Comparison of ENCODE assay signal across 9 cellular contexts in genomic region chr13:27131202-27131623, GRCh38. TPM values are rescaled to one million over a fixed set of nuclear protein-coding genes. Genes with fewer than 3 reads are reported as not detected.
DNase-seq lines count a peak whose midpoint lies in the region; ATAC-seq and TF ChIP-seq lines count a peak whose summit lies in the region.
"Had no signal": no experiment of that assay in that cellular context is flagged by ENCODE, and none has a peak within 500 bp of the region (broad histone marks: within the 10 kb centered on the region; RNA-seq: fewer than 3 reads in every experiment).

No MANE protein-coding gene starts in this region.

- ATAC-seq in GM18517 (IDR thresholded peaks at IDR 0.05; ENCODE audit: unreplicated experiment) (peak; percentile 87), HG02852 (IDR thresholded peaks at IDR 0.05; ENCODE audit: unreplicated experiment) (peak; percentile 82), RWPE2 (ENCODE audit: low read depth) (peak; percentile 92)
- ATAC-seq in activated naive CD8-positive, alpha-beta T cell treated with anti-CD3 and anti-CD28 coated beads, Interleukin-2, amount 50 U/mL, for 24 hours, result peak; percentile 93
- ATAC-seq in naive thymus-derived CD4-positive, alpha-beta T cell, result peak; percentile 90

- no peak for TF ChIP-seq EP300 in tibial nerve (IDR thresholded peaks at IDR 0.05)

- POLR2A ChIA-PET in naive thymus-derived CD4-positive, alpha-beta T cell (lab: Charles Lee), result no interaction called here

- H3K27ac Mint-ChIP-seq in activated naive CD8-positive, alpha-beta T cell treated with anti-CD3 and anti-CD28 coated beads, Interleukin-2, amount 50 U/mL, for 24 hours, result peak overlapping the region; percentile 82
- H3K27ac Mint-ChIP-seq in naive thymus-derived CD4-positive, alpha-beta T cell, result peak overlapping the region in 5 of 9 donors; percentile 60 to 87 (median 76)

- H3K27me3 ChIP-seq in RWPE2 (ENCODE audit: insufficient read depth, poor library complexity, severe bottlenecking) (no peaks in the 10 kb centered on the region), tibial nerve (no peaks in the 10 kb centered on the region)
- no peaks in the 10 kb centered on the region for H3K27me3 ChIP-seq in naive thymus-derived CD4-positive, alpha-beta T cell (ENCODE audit: control insufficient read depth in 2 of 2, insufficient read depth in 2 of 2, low read length in 2 of 2)

- H3K36me3 ChIP-seq in RWPE2 (ENCODE audit: low read depth), result no peaks in the 10 kb centered on the region
- no peaks in the 10 kb centered on the region for H3K36me3 ChIP-seq in naive thymus-derived CD4-positive, alpha-beta T cell (ENCODE audit: control insufficient read depth in 2 of 3, insufficient read depth in 3 of 3, low read length in 3 of 3)
- peaks cover 0 to 3% (median 0%) of the 10 kb centered on the region in 3 donors for H3K36me3 ChIP-seq in tibial nerve

- CTCF ChIA-PET in naive thymus-derived CD4-positive, alpha-beta T cell (lab: Charles Lee), result no interaction called here

- H3K27me3 Mint-ChIP-seq in activated naive CD8-positive, alpha-beta T cell treated with anti-CD3 and anti-CD28 coated beads, Interleukin-2, amount 50 U/mL, for 24 hours, result no peaks in the 10 kb centered on the region
- H3K27me3 Mint-ChIP-seq in naive thymus-derived CD4-positive, alpha-beta T cell, result no peaks in the 10 kb centered on the region

- H3K4me1 ChIP-seq in RWPE2 (ENCODE audit: insufficient read depth, poor library complexity, severe bottlenecking) (peaks cover 14% of the 10 kb centered on the region), tibial nerve (peaks cover 0 to 54% (median 10%) of the 10 kb centered on the region in 4 donors)
- peaks cover 0 to 14% of the 10 kb centered on the region in 2 donors for H3K4me1 ChIP-seq in naive thymus-derived CD4-positive, alpha-beta T cell (ENCODE audit: control insufficient read depth in 2 of 2, insufficient read depth in 2 of 2, low read length in 2 of 2)

- TF ChIP-seq POLR2A in tibial nerve (IDR thresholded peaks at IDR 0.05), result no peak

- DNase-seq in RWPE2 (ENCODE audit: low spot score), result no peak
- DNase-seq in activated naive CD8-positive, alpha-beta T cell treated with anti-CD3 and anti-CD28 coated beads, Interleukin-2, amount 50 U/mL, for 24 hours, result peak; percentile 67
- peak in 3 of 9 donors; percentile 13 to 71 (median 46) for DNase-seq in naive thymus-derived CD4-positive, alpha-beta T cell
- DNase-seq in KG1 (lab: John Stamatoyannopoulos, UW), result no peak
- no peak for DNase-seq in tibial nerve (ENCODE audit: low spot score in 2 of 2)
- DNase-seq in dedifferentiated amniotic fluid mesenchymal stem cell (ENCODE audit: extremely low spot score), result no peak

- H3K4me1 Mint-ChIP-seq in activated naive CD8-positive, alpha-beta T cell treated with anti-CD3 and anti-CD28 coated beads, Interleukin-2, amount 50 U/mL, for 24 hours, result peaks cover 92% of the 10 kb centered on the region
- H3K4me1 Mint-ChIP-seq in naive thymus-derived CD4-positive, alpha-beta T cell, result peaks cover 46 to 89% (median 81%) of the 10 kb centered on the region in 7 donors

- 79 to 86% methylated on average over 4 of the region's 4 CpGs for WGBS in tibial nerve, 2 donors

- H3K9me3 Mint-ChIP-seq in activated naive CD8-positive, alpha-beta T cell treated with anti-CD3 and anti-CD28 coated beads, Interleukin-2, amount 50 U/mL, for 24 hours, result peaks cover 8% of the 10 kb centered on the region
- H3K9me3 Mint-ChIP-seq in naive thymus-derived CD4-positive, alpha-beta T cell, result peaks cover 0 to 19% (median 5%) of the 10 kb centered on the region in 11 donors

- TF ChIP-seq CTCF in RWPE2 (IDR thresholded peaks at IDR 0.05; ENCODE audit: poor library complexity, severe bottlenecking), result no peak
- no peak for TF ChIP-seq CTCF in tibial nerve (IDR thresholded peaks at IDR 0.05)

- H3K36me3 Mint-ChIP-seq in activated naive CD8-positive, alpha-beta T cell treated with anti-CD3 and anti-CD28 coated beads, Interleukin-2, amount 50 U/mL, for 24 hours (ENCODE audit: low read depth), result peaks cover 20% of the 10 kb centered on the region
- H3K36me3 Mint-ChIP-seq in naive thymus-derived CD4-positive, alpha-beta T cell, result peaks cover 13 to 42% (median 36%) of the 10 kb centered on the region in 5 donors

- H3K27ac ChIP-seq in RWPE2 (ENCODE audit: poor library complexity, severe bottlenecking), result peak overlapping the region; percentile 39
- H3K27ac ChIP-seq in naive thymus-derived CD4-positive, alpha-beta T cell (ENCODE audit: low read depth, low read length), result no peak overlapping the region
- H3K27ac ChIP-seq in tibial nerve, result peak overlapping the region in 1 of 4 donors; percentile 16

- H3K9me3 ChIP-seq in RWPE2 (ENCODE audit: severe bottlenecking) (no peaks in the 10 kb centered on the region), tibial nerve (peaks cover 0 to 6% (median 2%) of the 10 kb centered on the region in 4 donors)
- H3K9me3 ChIP-seq in naive thymus-derived CD4-positive, alpha-beta T cell (ENCODE audit: control insufficient read depth in 2 of 3, low read length in 3 of 3), result no peaks in the 10 kb centered on the region

- peak overlapping the region; percentile 67 for H3K4me3 Mint-ChIP-seq in activated naive CD8-positive, alpha-beta T cell treated with anti-CD3 and anti-CD28 coated beads, Interleukin-2, amount 50 U/mL, for 24 hours
- H3K4me3 Mint-ChIP-seq in naive thymus-derived CD4-positive, alpha-beta T cell, result peak overlapping the region in 5 of 10 donors; percentile 29 to 71 (median 47)

- H3K4me3 ChIP-seq in RWPE2 (ENCODE audit: severe bottlenecking) (no peak overlapping the region), tibial nerve (no peak overlapping the region)
- no peak overlapping the region for H3K4me3 ChIP-seq in naive thymus-derived CD4-positive, alpha-beta T cell (ENCODE audit: low read length)
- H3K4me3 ChIP-seq: skin epidermis had no signal

- intact Hi-C loops in naive thymus-derived CD4-positive, alpha-beta T cell (cut with micrococcal nuclease), result loop anchor here (1.0 to 5.0 kb wide), 10 partner anchors 16 to 1008 kb away; partner anchors contain the start of genes GTF3A (in 1 of the 2), LNX2 (in 1 of the 2), MTIF3 (in 1 of the 2) and POLR1D (in 1 of the 2)

RNA-seq across cellular contexts. Expression of gene USP12, which starts 40.4 kb away (rescaled TPM):
- 10 to 100 TPM; 22.2 to 53.5 (median 25.1) TPM for total RNA-seq in naive thymus-derived CD4-positive, alpha-beta T cell
- polyA plus RNA-seq in naive thymus-derived CD4-positive, alpha-beta T cell, result 10 to 100 TPM; 11.0 to 11.3 TPM
- total RNA-seq in tibial nerve, result 10 to 100 TPM; 16.9 to 26.7 (median 22.6) TPM
